Comparison of ENCODE assay signal across 1 cellular context in the genomic region with DNA sequence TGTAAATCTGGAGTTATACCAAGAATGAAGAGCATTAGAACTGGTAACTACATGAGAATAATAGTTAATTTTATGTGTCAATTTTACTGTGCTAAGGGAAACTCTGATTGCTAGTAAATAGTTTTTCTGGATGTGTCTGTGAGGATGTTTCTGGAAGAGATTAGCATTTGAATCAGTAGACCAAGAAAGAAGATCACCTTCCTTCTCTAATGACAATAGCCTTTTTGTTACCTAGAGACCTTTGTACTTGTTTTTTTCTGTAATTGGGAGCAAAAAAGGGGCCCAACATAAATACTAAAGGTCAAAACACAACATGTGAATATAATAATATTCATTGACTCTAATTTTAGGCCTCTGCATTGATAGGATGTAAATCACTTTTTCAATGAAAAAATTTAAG.
A peak's percentile ranks its signal among the peaks of the same experiment; 100 is the strongest.
TF ChIP-seq lines count a peak whose summit lies in the region.

No MANE protein-coding gene starts in this region.

TF ChIP-seq in H1, 55 proteins besides CTCF, POLR2A, EP300 and RAD21 (continued from another document):
- TF ChIP-seq, protein P1, sequence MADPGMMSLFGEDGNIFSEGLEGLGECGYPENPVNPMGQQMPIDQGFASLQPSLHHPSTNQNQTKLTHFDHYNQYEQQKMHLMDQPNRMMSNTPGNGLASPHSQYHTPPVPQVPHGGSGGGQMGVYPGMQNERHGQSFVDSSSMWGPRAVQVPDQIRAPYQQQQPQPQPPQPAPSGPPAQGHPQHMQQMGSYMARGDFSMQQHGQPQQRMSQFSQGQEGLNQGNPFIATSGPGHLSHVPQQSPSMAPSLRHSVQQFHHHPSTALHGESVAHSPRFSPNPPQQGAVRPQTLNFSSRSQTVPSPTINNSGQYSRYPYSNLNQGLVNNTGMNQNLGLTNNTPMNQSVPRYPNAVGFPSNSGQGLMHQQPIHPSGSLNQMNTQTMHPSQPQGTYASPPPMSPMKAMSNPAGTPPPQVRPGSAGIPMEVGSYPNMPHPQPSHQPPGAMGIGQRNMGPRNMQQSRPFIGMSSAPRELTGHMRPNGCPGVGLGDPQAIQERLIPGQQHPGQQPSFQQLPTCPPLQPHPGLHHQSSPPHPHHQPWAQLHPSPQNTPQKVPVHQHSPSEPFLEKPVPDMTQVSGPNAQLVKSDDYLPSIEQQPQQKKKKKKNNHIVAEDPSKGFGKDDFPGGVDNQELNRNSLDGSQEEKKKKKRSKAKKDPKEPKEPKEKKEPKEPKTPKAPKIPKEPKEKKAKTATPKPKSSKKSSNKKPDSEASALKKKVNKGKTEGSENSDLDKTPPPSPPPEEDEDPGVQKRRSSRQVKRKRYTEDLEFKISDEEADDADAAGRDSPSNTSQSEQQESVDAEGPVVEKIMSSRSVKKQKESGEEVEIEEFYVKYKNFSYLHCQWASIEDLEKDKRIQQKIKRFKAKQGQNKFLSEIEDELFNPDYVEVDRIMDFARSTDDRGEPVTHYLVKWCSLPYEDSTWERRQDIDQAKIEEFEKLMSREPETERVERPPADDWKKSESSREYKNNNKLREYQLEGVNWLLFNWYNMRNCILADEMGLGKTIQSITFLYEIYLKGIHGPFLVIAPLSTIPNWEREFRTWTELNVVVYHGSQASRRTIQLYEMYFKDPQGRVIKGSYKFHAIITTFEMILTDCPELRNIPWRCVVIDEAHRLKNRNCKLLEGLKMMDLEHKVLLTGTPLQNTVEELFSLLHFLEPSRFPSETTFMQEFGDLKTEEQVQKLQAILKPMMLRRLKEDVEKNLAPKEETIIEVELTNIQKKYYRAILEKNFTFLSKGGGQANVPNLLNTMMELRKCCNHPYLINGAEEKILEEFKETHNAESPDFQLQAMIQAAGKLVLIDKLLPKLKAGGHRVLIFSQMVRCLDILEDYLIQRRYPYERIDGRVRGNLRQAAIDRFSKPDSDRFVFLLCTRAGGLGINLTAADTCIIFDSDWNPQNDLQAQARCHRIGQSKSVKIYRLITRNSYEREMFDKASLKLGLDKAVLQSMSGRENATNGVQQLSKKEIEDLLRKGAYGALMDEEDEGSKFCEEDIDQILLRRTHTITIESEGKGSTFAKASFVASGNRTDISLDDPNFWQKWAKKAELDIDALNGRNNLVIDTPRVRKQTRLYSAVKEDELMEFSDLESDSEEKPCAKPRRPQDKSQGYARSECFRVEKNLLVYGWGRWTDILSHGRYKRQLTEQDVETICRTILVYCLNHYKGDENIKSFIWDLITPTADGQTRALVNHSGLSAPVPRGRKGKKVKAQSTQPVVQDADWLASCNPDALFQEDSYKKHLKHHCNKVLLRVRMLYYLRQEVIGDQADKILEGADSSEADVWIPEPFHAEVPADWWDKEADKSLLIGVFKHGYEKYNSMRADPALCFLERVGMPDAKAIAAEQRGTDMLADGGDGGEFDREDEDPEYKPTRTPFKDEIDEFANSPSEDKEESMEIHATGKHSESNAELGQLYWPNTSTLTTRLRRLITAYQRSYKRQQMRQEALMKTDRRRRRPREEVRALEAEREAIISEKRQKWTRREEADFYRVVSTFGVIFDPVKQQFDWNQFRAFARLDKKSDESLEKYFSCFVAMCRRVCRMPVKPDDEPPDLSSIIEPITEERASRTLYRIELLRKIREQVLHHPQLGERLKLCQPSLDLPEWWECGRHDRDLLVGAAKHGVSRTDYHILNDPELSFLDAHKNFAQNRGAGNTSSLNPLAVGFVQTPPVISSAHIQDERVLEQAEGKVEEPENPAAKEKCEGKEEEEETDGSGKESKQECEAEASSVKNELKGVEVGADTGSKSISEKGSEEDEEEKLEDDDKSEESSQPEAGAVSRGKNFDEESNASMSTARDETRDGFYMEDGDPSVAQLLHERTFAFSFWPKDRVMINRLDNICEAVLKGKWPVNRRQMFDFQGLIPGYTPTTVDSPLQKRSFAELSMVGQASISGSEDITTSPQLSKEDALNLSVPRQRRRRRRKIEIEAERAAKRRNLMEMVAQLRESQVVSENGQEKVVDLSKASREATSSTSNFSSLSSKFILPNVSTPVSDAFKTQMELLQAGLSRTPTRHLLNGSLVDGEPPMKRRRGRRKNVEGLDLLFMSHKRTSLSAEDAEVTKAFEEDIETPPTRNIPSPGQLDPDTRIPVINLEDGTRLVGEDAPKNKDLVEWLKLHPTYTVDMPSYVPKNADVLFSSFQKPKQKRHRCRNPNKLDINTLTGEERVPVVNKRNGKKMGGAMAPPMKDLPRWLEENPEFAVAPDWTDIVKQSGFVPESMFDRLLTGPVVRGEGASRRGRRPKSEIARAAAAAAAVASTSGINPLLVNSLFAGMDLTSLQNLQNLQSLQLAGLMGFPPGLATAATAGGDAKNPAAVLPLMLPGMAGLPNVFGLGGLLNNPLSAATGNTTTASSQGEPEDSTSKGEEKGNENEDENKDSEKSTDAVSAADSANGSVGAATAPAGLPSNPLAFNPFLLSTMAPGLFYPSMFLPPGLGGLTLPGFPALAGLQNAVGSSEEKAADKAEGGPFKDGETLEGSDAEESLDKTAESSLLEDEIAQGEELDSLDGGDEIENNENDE (IDR thresholded peaks at IDR 0.05; ENCODE audit: insufficient replicate concordance, low read length) = peak; percentile 59
